1 cellular context compared by ENCODE assay signal in the genomic region with DNA sequence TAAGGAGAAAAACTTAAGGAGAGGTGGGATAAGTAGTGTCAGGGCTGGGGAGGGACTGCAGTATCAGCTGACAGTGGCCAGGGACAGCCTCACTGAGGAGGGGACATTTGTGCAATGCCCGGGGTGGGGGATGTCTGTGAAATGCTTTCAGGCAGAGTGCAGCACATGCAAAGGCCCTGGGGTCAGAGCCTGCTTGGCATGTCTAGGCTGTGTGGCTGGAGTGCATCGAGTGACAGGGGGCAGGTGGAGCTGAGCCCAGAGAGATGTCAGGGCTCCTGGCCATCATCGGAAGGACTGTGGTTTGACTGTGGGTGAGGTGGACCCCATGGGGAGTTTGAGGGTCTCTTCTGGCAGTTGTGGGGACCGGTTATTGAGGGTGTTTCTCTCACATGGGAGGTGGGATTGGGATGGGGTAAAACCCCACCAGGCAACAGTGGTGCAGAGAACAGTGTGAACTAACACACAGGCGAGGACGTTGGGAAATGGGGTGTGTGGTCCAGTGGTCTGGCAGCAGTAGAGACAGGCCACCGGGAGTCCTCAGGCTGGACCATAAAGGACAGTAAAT.
TF ChIP-seq lines count a peak whose summit lies in the region.

No MANE protein-coding gene starts in this region.

TF ChIP-seq in K562, 482 proteins besides CTCF, POLR2A, EP300 and RAD21 (continued from another document):
- TF ChIP-seq, protein P1, sequence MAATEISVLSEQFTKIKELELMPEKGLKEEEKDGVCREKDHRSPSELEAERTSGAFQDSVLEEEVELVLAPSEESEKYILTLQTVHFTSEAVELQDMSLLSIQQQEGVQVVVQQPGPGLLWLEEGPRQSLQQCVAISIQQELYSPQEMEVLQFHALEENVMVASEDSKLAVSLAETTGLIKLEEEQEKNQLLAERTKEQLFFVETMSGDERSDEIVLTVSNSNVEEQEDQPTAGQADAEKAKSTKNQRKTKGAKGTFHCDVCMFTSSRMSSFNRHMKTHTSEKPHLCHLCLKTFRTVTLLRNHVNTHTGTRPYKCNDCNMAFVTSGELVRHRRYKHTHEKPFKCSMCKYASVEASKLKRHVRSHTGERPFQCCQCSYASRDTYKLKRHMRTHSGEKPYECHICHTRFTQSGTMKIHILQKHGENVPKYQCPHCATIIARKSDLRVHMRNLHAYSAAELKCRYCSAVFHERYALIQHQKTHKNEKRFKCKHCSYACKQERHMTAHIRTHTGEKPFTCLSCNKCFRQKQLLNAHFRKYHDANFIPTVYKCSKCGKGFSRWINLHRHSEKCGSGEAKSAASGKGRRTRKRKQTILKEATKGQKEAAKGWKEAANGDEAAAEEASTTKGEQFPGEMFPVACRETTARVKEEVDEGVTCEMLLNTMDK (IDR thresholded peaks at IDR 0.05; ENCODE audit: borderline replicate concordance, insufficient read depth, low read depth, low read length, poor library complexity, severe bottlenecking) = no peak
- no peak for TF ChIP-seq PHF20 (IDR thresholded peaks at IDR 0.05; ENCODE audit: partially characterized antibody)
- no peak for TF ChIP-seq GABPB1 (CRISPR knock-in tag; IDR thresholded peaks at IDR 0.05)
- TF ChIP-seq MEF2A (IDR thresholded peaks at IDR 0.05; ENCODE audit: control insufficient read depth, low read depth, low read length) = no peak
- TF ChIP-seq BCOR (IDR thresholded peaks at IDR 0.05) = peak; percentile 28; the same call in 1 of the 2 replicates
- TF ChIP-seq HNRNPUL1 (IDR thresholded peaks at IDR 0.05; ENCODE audit: low read length) = no peak
- no peak for TF ChIP-seq HDAC1 (IDR thresholded peaks at IDR 0.05)
- 0 out of 2 replicates have a peak, but pooled peaks have one; percentile 49 for TF ChIP-seq IRF2 (CRISPR knock-in tag; IDR thresholded peaks at IDR 0.05)
- TF ChIP-seq, protein P2, sequence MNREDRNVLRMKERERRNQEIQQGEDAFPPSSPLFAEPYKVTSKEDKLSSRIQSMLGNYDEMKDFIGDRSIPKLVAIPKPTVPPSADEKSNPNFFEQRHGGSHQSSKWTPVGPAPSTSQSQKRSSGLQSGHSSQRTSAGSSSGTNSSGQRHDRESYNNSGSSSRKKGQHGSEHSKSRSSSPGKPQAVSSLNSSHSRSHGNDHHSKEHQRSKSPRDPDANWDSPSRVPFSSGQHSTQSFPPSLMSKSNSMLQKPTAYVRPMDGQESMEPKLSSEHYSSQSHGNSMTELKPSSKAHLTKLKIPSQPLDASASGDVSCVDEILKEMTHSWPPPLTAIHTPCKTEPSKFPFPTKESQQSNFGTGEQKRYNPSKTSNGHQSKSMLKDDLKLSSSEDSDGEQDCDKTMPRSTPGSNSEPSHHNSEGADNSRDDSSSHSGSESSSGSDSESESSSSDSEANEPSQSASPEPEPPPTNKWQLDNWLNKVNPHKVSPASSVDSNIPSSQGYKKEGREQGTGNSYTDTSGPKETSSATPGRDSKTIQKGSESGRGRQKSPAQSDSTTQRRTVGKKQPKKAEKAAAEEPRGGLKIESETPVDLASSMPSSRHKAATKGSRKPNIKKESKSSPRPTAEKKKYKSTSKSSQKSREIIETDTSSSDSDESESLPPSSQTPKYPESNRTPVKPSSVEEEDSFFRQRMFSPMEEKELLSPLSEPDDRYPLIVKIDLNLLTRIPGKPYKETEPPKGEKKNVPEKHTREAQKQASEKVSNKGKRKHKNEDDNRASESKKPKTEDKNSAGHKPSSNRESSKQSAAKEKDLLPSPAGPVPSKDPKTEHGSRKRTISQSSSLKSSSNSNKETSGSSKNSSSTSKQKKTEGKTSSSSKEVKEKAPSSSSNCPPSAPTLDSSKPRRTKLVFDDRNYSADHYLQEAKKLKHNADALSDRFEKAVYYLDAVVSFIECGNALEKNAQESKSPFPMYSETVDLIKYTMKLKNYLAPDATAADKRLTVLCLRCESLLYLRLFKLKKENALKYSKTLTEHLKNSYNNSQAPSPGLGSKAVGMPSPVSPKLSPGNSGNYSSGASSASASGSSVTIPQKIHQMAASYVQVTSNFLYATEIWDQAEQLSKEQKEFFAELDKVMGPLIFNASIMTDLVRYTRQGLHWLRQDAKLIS (CRISPR knock-in tag; IDR thresholded peaks at IDR 0.05) = no peak
- no peak for TF ChIP-seq CXXC5 (CRISPR knock-in tag; IDR thresholded peaks at IDR 0.05)
- TF ChIP-seq, protein P3, sequence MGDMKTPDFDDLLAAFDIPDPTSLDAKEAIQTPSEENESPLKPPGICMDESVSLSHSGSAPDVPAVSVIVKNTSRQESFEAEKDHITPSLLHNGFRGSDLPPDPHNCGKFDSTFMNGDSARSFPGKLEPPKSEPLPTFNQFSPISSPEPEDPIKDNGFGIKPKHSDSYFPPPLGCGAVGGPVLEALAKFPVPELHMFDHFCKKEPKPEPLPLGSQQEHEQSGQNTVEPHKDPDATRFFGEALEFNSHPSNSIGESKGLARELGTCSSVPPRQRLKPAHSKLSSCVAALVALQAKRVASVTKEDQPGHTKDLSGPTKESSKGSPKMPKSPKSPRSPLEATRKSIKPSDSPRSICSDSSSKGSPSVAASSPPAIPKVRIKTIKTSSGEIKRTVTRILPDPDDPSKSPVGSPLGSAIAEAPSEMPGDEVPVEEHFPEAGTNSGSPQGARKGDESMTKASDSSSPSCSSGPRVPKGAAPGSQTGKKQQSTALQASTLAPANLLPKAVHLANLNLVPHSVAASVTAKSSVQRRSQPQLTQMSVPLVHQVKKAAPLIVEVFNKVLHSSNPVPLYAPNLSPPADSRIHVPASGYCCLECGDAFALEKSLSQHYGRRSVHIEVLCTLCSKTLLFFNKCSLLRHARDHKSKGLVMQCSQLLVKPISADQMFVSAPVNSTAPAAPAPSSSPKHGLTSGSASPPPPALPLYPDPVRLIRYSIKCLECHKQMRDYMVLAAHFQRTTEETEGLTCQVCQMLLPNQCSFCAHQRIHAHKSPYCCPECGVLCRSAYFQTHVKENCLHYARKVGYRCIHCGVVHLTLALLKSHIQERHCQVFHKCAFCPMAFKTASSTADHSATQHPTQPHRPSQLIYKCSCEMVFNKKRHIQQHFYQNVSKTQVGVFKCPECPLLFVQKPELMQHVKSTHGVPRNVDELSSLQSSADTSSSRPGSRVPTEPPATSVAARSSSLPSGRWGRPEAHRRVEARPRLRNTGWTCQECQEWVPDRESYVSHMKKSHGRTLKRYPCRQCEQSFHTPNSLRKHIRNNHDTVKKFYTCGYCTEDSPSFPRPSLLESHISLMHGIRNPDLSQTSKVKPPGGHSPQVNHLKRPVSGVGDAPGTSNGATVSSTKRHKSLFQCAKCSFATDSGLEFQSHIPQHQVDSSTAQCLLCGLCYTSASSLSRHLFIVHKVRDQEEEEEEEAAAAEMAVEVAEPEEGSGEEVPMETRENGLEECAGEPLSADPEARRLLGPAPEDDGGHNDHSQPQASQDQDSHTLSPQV (IDR thresholded peaks at IDR 0.05) = no peak
